In genomic region chr22:20408891-20409290, GRCh38 we compare ENCODE assay signal across 16 cellular contexts.
"Had no signal": no experiment of that assay in that cellular context is flagged by ENCODE, and none has a peak within 500 bp of the region (broad histone marks: within the 10 kb centered on the region; RNA-seq: fewer than 3 reads in every experiment).

No MANE protein-coding gene starts in this region.

- ATAC-seq: esophagus mucosa; heart left ventricle; left colon; natural killer cell; pancreas; right cardiac atrium; stimulated activated memory B cell treated with anti-CD40 and anti-IgM and Interleukin-4, amounts not matched to agents 10 μg/mL and 1 μg/mL and 100 μg/mL, for 72 hours; upper lobe of right lung had no signal

- H3K27me3 ChIP-seq: heart left ventricle, pancreas, testis, tibial nerve, upper lobe of right lung had no signal

- H3K9me3 ChIP-seq: heart left ventricle, pancreas, testis, tibial nerve, upper lobe of right lung had no signal

- DNase-seq: effector CD8-positive, alpha-beta T cell; heart left ventricle; hippocampal formation; left colon; mammary epithelial cell; natural killer cell; nucleus accumbens; right cardiac atrium; stimulated activated CD4-positive, alpha-beta T cell treated with anti-CD3 and anti-CD28 coated beads, Interleukin-4, amount 100 ng/mL, for 1 hour; testis had no signal

- H3K4me3 ChIP-seq: heart left ventricle, pancreas, smooth muscle cell, testis, tibial nerve, upper lobe of right lung had no signal

- H3K4me1 ChIP-seq: heart left ventricle, pancreas, testis, tibial nerve, upper lobe of right lung had no signal

- H3K27ac ChIP-seq: heart left ventricle, pancreas, testis, tibial nerve, upper lobe of right lung had no signal
